Comparison of ENCODE assay signal across 25 cellular contexts in genomic region chr12:24707379-24707778, GRCh38.
DNase-seq lines count a peak whose midpoint lies in the region; ATAC-seq, FAIRE-seq and TF ChIP-seq lines count a peak whose summit lies in the region.
"Had no signal": no experiment of that assay in that cellular context is flagged by ENCODE, and none has a peak within 500 bp of the region (broad histone marks: within the 10 kb centered on the region; RNA-seq: fewer than 3 reads in every experiment).

No MANE protein-coding gene starts in this region.

- H3K4me3 Mint-ChIP-seq in activated CD8-positive, alpha-beta T cell treated with anti-CD3 and anti-CD28 coated beads, Interleukin-2, amount 10 ng/mL, durations not matched to agents 7 days and 5 days = no peak overlapping the region
- H3K4me3 Mint-ChIP-seq: CD14-positive monocyte; CD4-positive, alpha-beta T cell; CD8-positive, alpha-beta memory T cell; GM23338; H9 had no signal

- FAIRE-seq in GM12892 (lab: Jason Lieb, UNC) = peak; percentile 14
- FAIRE-seq: A549, D721Med, GM12878, GM18507 had no signal

- POLR2A ChIA-PET in activated CD8-positive, alpha-beta T cell treated with anti-CD3 and anti-CD28 coated beads, Interleukin-2, amount 10 ng/mL, durations not matched to agents 7 days and 5 days (lab: Charles Lee) = no interaction called here

- no peaks in the 10 kb centered on the region for H3K4me1 ChIP-seq in foreskin keratinocyte
- H3K4me1 ChIP-seq: A549, BE2C had no signal

- no peak for ATAC-seq in foreskin keratinocyte
- no peak for ATAC-seq in activated CD8-positive, alpha-beta T cell treated with anti-CD3 and anti-CD28 coated beads, Interleukin-2, amount 10 ng/mL, durations not matched to agents 7 days and 5 days
- no peak for ATAC-seq in HG03439 (IDR thresholded peaks at IDR 0.05; ENCODE audit: unreplicated experiment)
- ATAC-seq: A549, GM12878, GM23338, HCT116 had no signal

- no peak overlapping the region for H3K27ac Mint-ChIP-seq in activated CD8-positive, alpha-beta T cell treated with anti-CD3 and anti-CD28 coated beads, Interleukin-2, amount 10 ng/mL, durations not matched to agents 7 days and 5 days
- H3K27ac Mint-ChIP-seq: CD14-positive monocyte; CD4-positive, alpha-beta T cell; CD8-positive, alpha-beta memory T cell; GM23338; H9 had no signal

- CTCF ChIA-PET in activated CD8-positive, alpha-beta T cell treated with anti-CD3 and anti-CD28 coated beads, Interleukin-2, amount 10 ng/mL, durations not matched to agents 7 days and 5 days (lab: Charles Lee) = no interaction called here

- H3K9me3 Mint-ChIP-seq in activated CD8-positive, alpha-beta T cell treated with anti-CD3 and anti-CD28 coated beads, Interleukin-2, amount 10 ng/mL, durations not matched to agents 7 days and 5 days (ENCODE audit: insufficient read depth) = no peaks in the 10 kb centered on the region
- H3K9me3 Mint-ChIP-seq: CD4-positive, alpha-beta T cell; CD8-positive, alpha-beta memory T cell; GM23338; H9 had no signal

- peaks cover 4% of the 10 kb centered on the region for H3K27me3 Mint-ChIP-seq in activated CD8-positive, alpha-beta T cell treated with anti-CD3 and anti-CD28 coated beads, Interleukin-2, amount 10 ng/mL, durations not matched to agents 7 days and 5 days (ENCODE audit: low read depth)
- H3K27me3 Mint-ChIP-seq: CD4-positive, alpha-beta T cell had no signal

- no peak for TF ChIP-seq POLR2A in GM12892 (IDR thresholded peaks at IDR 0.05; ENCODE audit: low read depth, low read length)

- no peak for TF ChIP-seq CTCF in foreskin keratinocyte (conservative IDR thresholded peaks at IDR 0.05)

- no peaks in the 10 kb centered on the region for H3K4me1 Mint-ChIP-seq in activated CD8-positive, alpha-beta T cell treated with anti-CD3 and anti-CD28 coated beads, Interleukin-2, amount 10 ng/mL, durations not matched to agents 7 days and 5 days (ENCODE audit: low read depth)
- H3K4me1 Mint-ChIP-seq: CD8-positive, alpha-beta memory T cell; H9 had no signal

- H3K27me3 ChIP-seq in foreskin keratinocyte = no peaks in the 10 kb centered on the region
- H3K27me3 ChIP-seq: BE2C; BLaER1 treated with 17β-estradiol and CSF1 and Interleukin-3, amounts not matched to agents 10 nM and 100 nM had no signal

- no peaks in the 10 kb centered on the region for H3K36me3 Mint-ChIP-seq in activated CD8-positive, alpha-beta T cell treated with anti-CD3 and anti-CD28 coated beads, Interleukin-2, amount 10 ng/mL, durations not matched to agents 7 days and 5 days (ENCODE audit: low read depth)
- H3K36me3 Mint-ChIP-seq: CD14-positive monocyte; CD8-positive, alpha-beta memory T cell had no signal

- no peak overlapping the region for H3K27ac ChIP-seq in foreskin keratinocyte
- H3K27ac ChIP-seq: A549 had no signal

- DNase-seq in GM12892 (ENCODE audit: insufficient read length) (no peak), amniotic epithelial cell (ENCODE audit: low read depth) (peak; percentile 56), foreskin keratinocyte (peak; percentile 5 to 7), cerebellar nuclear complex (lab: John Stamatoyannopoulos, UW) (no peak)
- no peak for DNase-seq in activated CD8-positive, alpha-beta T cell treated with anti-CD3 and anti-CD28 coated beads, Interleukin-2, amount 10 ng/mL, durations not matched to agents 7 days and 5 days
- DNase-seq: 8988T; ACHN; AML-193; BE2C; CD4-positive, alpha-beta T cell; CD8-positive, alpha-beta memory T cell; DMS 273 treated with DMSO at 0.1 percent for 48 hours; DMS79; EL; GDM1; H9 had no signal

Comparison
In these comparisons a context has a peak if more than half of its experiments do, and no peak if none do; other contexts are left out.
1. DNase-seq: peak in amniotic epithelial cell (single experiment) and foreskin keratinocyte (2 of 2); none in GM12892 (single experiment), activated CD8-positive, alpha-beta T cell treated with anti-CD3 and anti-CD28 coated beads, Interleukin-2, amount 10 ng/mL, durations not matched to agents 7 days and 5 days (single experiment) and cerebellar nuclear complex (0 of 2).